In the genomic region with DNA sequence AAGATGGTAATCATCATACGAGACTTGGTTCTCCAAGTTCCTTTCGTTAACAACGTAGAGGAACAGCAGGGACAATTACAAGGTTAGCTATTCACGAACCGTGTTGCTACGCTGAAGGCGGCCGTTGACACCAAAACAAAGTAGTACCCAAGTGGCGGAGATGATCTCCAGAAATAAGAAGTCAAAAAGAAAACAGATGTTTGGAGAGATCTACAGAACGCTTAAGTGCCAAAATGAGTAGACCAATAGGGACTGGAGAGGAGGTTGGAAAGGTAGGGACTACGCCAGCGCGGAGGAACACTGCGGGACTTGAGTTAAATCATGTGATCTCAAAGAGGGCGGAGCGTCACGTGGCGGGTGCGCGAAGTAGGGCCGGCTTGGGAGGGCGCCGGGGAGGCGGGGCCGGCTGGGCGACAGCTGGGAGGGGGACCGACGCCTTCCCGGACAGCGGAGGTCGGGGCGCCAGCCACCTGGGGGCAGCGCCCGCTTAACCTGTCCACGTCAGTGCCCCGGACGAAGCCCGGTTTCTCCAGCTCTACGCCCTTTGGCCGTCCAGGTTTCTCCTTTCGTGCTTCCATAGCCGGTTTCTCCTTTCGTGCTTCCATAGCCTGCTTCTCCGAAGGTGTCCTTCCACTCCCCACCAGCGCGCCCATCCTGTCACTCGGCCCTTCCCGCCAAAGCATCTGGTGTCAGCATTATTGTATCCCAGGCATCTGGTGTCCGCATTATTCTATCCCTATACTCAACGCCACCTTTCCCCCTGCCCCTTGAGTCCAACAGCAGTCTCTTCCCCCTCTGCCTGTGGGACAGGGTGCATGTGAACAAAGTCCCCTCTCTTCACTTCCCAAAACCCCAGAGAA, we compare ENCODE assay signal across 8 cellular contexts. TPM values are rescaled to one million over a fixed set of nuclear protein-coding genes. Genes with fewer than 3 reads are reported as not detected.
DNase-seq lines count a peak whose midpoint lies in the region; ATAC-seq and TF ChIP-seq lines count a peak whose summit lies in the region.

No MANE protein-coding gene starts in this region.

- H3K79me2 ChIP-seq in OCI-LY3 (ENCODE audit: low read length), result peaks cover 47% of the 10 kb centered on the region

- DNase-seq in CD4-positive, alpha-beta memory T cell, result peak; percentile 93 to 95 (median 95)
- DNase-seq in HuH-7 (ENCODE audit: low spot score) (peak; percentile 83), activated T-cell treated with anti-CD3 and anti-CD28 coated beads for 48 hours (ENCODE audit: low read depth) (peak; percentile 85), erythroblast (lab: John Stamatoyannopoulos, UW) (peak; percentile 98 to 99)
- DNase-seq in stimulated activated CD8-positive, alpha-beta memory T cell treated with anti-CD3 and anti-CD28 coated beads, Interleukin-4, amount 100 ng/mL, for 24 hours (ENCODE audit: low read depth), result peak; percentile 88

- H3K4me1 Mint-ChIP-seq in CD4-positive, alpha-beta memory T cell, result peaks cover 24 to 56% (median 35%) of the 10 kb centered on the region in 4 donors

- H3K36me3 Mint-ChIP-seq in CD4-positive, alpha-beta memory T cell, result peaks cover 24 to 64% of the 10 kb centered on the region in 2 donors

- peak overlapping the region; percentile 93 for H2AFZ ChIP-seq in OCI-LY3 (ENCODE audit: low read depth, low read length)

- H3K9me3 ChIP-seq in CD4-positive, alpha-beta memory T cell (ENCODE audit: control insufficient read depth in 1 of 2, low read length in 2 of 2), result no peaks in the 10 kb centered on the region
- H3K9me3 ChIP-seq in OCI-LY3 (ENCODE audit: insufficient read depth, low read length) (no peaks in the 10 kb centered on the region), mucosa of rectum (ENCODE audit: control insufficient read depth in 2 of 2, low read length in 2 of 2) (no peaks in the 10 kb centered on the region)

- CTCF ChIA-PET in CD4-positive, alpha-beta memory T cell (lab: Charles Lee; ENCODE audit: partially characterized antibody), result interaction anchor here (0.9 to 1.5 kb wide), 4 partner anchors 22 to 53 kb away, joined by 3 to 8 read pairs (median 4); a partner anchor contains a TSS

- POLR2A ChIA-PET in CD4-positive, alpha-beta memory T cell (lab: Charles Lee; ENCODE audit: partially characterized antibody), result interaction anchor here (0.5 to 17.6 kb wide), 22 partner anchors 7 to 875 kb away, joined by 3 to 435 read pairs (median 6); a partner anchor contains a TSS

- H3K4me2 ChIP-seq in OCI-LY3 (ENCODE audit: low read length), result peak overlapping the region; percentile 96

- TF ChIP-seq POLR2A in erythroblast (IDR thresholded peaks at IDR 0.05; ENCODE audit: low read length), result peak; percentile 64

- peaks cover 29% of the 10 kb centered on the region for H3K4me1 ChIP-seq in CD4-positive, alpha-beta memory T cell (ENCODE audit: insufficient read depth, low read length)
- H3K4me1 ChIP-seq in OCI-LY3 (ENCODE audit: low read length) (peaks cover 23% of the 10 kb centered on the region), mucosa of rectum (ENCODE audit: control insufficient read depth in 2 of 2, insufficient read depth in 2 of 2, low read length in 2 of 2) (peaks cover 19 to 22% of the 10 kb centered on the region in 2 donors)

- no peaks in the 10 kb centered on the region for H4K20me1 ChIP-seq in OCI-LY3 (ENCODE audit: insufficient read depth, low read length)

- H3K27me3 ChIP-seq in CD4-positive, alpha-beta memory T cell (ENCODE audit: insufficient read depth, low read length), result no peaks in the 10 kb centered on the region
- no peaks in the 10 kb centered on the region for H3K27me3 ChIP-seq in OCI-LY3 (ENCODE audit: low read depth, low read length)
- no peaks in the 10 kb centered on the region for H3K27me3 ChIP-seq in mucosa of rectum (ENCODE audit: control insufficient read depth in 2 of 2, insufficient read depth in 2 of 2, low read length in 2 of 2)

- H3K27me3 Mint-ChIP-seq in CD4-positive, alpha-beta memory T cell, result peaks cover 0 to 2% of the 10 kb centered on the region in 2 donors

- H3K9ac ChIP-seq in OCI-LY3 (ENCODE audit: low read length), result peak overlapping the region; percentile 89
- H3K9ac ChIP-seq in mucosa of rectum (ENCODE audit: low read depth in 1 of 2, low read length in 2 of 2), result peak overlapping the region; percentile 98 to 100

- H3K36me3 ChIP-seq in CD4-positive, alpha-beta memory T cell (ENCODE audit: insufficient read depth, low read length), result peaks cover 28% of the 10 kb centered on the region
- H3K36me3 ChIP-seq in OCI-LY3 (replicated peaks; ENCODE audit: low read depth, low read length) (peaks cover 2% of the 10 kb centered on the region), mucosa of rectum (ENCODE audit: control insufficient read depth in 2 of 2, insufficient read depth in 2 of 2, low read length in 2 of 2) (peaks cover 33 to 37% of the 10 kb centered on the region in 2 donors)

- H3K4me3 Mint-ChIP-seq in CD4-positive, alpha-beta memory T cell, result peak overlapping the region; percentile 95 to 100 (median 96)

- peak overlapping the region; percentile 96 for H3K27ac ChIP-seq in CD4-positive, alpha-beta memory T cell (ENCODE audit: low read depth, low read length)
- H3K27ac ChIP-seq in OCI-LY3 (ENCODE audit: low read length) (peak overlapping the region; percentile 86), mucosa of rectum (ENCODE audit: low read depth in 2 of 2, low read length in 2 of 2) (peak overlapping the region; percentile 100)

- intact Hi-C loops in CD4-positive, alpha-beta memory T cell (cut with micrococcal nuclease), result no loop called here

- H3K9me3 Mint-ChIP-seq in CD4-positive, alpha-beta memory T cell, result peaks cover 0 to 8% (median 0%) of the 10 kb centered on the region in 8 donors

- peak overlapping the region; percentile 74 to 82 for H3K4me3 ChIP-seq in CD4-positive, alpha-beta memory T cell (ENCODE audit: low read length in 2 of 2)
- peak overlapping the region; percentile 94 for H3K4me3 ChIP-seq in OCI-LY3 (ENCODE audit: low read length)
- H3K4me3 ChIP-seq in mucosa of rectum (ENCODE audit: low read length in 2 of 2), result peak overlapping the region; percentile 91 to 99

- peak overlapping the region; percentile 98 to 100 (median 100) for H3K27ac Mint-ChIP-seq in CD4-positive, alpha-beta memory T cell

- no peak for TF ChIP-seq CTCF in OCI-LY3 (IDR thresholded peaks at IDR 0.05; ENCODE audit: low read depth, low read length)

- peak; percentile 46 for ATAC-seq in GM21360 (IDR thresholded peaks at IDR 0.05; ENCODE audit: unreplicated experiment)

RNA-seq across cellular contexts. Expression of a gene that starts 0.7 kb away (rescaled TPM):
- total RNA-seq in CD4-positive, alpha-beta memory T cell, result 100 to 1,000 TPM; 324 to 327 TPM
- 100 to 1,000 TPM; 741 to 896 TPM for polyA plus RNA-seq in CD4-positive, alpha-beta memory T cell

RNA-seq across cellular contexts. Expression of a gene that starts 3.7 kb away (rescaled TPM):
- 10 to 100 TPM; 45.8 to 55.8 TPM for total RNA-seq in CD4-positive, alpha-beta memory T cell
- polyA plus RNA-seq in CD4-positive, alpha-beta memory T cell, result 10 to 100 TPM; 11.4 to 29.8 TPM

RNA-seq across cellular contexts. Expression of a gene that starts 8.6 kb away (rescaled TPM):
- total RNA-seq in CD4-positive, alpha-beta memory T cell, result 100 to 1,000 TPM; 145 to 157 TPM
- polyA plus RNA-seq in CD4-positive, alpha-beta memory T cell, result 10 to 100 TPM; 42.4 to 59.1 TPM

RNA-seq across cellular contexts. Expression of a gene that starts 8.6 kb away (rescaled TPM):
- total RNA-seq in CD4-positive, alpha-beta memory T cell, result 10 to 100 TPM; 75.1 to 76.8 TPM
- 10 to 100 TPM; 22.0 to 23.7 TPM for polyA plus RNA-seq in CD4-positive, alpha-beta memory T cell

RNA-seq across cellular contexts. Expression of a gene that starts 9.1 kb away (rescaled TPM):
- total RNA-seq in CD4-positive, alpha-beta memory T cell, result 10 to 100 TPM; 29.8 to 30.9 TPM
- polyA plus RNA-seq in CD4-positive, alpha-beta memory T cell, result 10 to 100 TPM; 68.0 to 71.3 TPM

Comparison
In these comparisons a context has a peak if more than half of its experiments do, and no peak if none do; other contexts are left out.
1. Peak in every context shown above with its lines: DNase-seq, ATAC-seq, H3K4me3 ChIP-seq and H3K27ac ChIP-seq.